8 cellular contexts compared by ENCODE assay signal in genomic region chr6:16331328-16332174, GRCh38.
DNase-seq lines count a peak whose midpoint lies in the region; ATAC-seq, FAIRE-seq and TF ChIP-seq lines count a peak whose summit lies in the region.

No MANE protein-coding gene starts in this region.

- TF ChIP-seq CTCF in GM12878 (IDR thresholded peaks at IDR 0.05 in 2 of 3, conservative IDR thresholded peaks at IDR 0.05 in 1 of 3; ENCODE audit: control insufficient read depth in 2 of 3, extremely low read depth in 1 of 3, insufficient read depth in 1 of 3, low read depth in 3 of 3, low read length in 3 of 3) = peak; percentile 87 to 96 (median 88)
- TF ChIP-seq CTCF in spleen (IDR thresholded peaks at IDR 0.05 in 8 of 11, conservative IDR thresholded peaks at IDR 0.05 in 3 of 11) = peak; percentile 68 to 91 (median 85)

- peaks cover 4 to 31% of the 10 kb centered on the region in 2 experiments for H3K36me3 ChIP-seq in GM12878 (ENCODE audit: control insufficient read depth in 2 of 2, insufficient read depth in 2 of 2, low read length in 1 of 2)
- peaks cover 0 to 20% (median 16%) of the 10 kb centered on the region in 6 donors for H3K36me3 ChIP-seq in spleen

- H3K4me2 ChIP-seq in GM12878 (ENCODE audit: control insufficient read depth, insufficient read depth) = peak overlapping the region; percentile 85

- no TSS peak for BruUV-seq in GM12878 (replicated peaks; lab: Mats Ljungman, UMichigan)

- RAD21 ChIA-PET in GM12878 (lab: Charles Lee; ENCODE audit: unreplicated experiment) = interaction anchor here (0.5 to 5.5 kb wide), 34 partner anchors 8 to 539 kb away, joined by 3 to 41 read pairs (median 4); partner anchors contain the start of gene ATXN1

- H3K9me3 ChIP-seq in GM12878 (replicated peaks; ENCODE audit: control insufficient read depth, insufficient read depth, low read length) (no peaks in the 10 kb centered on the region; the same call in 2 of the 3 replicates), spleen (no peaks in the 10 kb centered on the region)

- CTCF ChIA-PET in GM12878 (lab: Yijun Ruan, JAX) = interaction anchor here (0.6 to 8.3 kb wide), 63 partner anchors 9 to 755 kb away, joined by 3 to 115 read pairs (median 5); partner anchors contain the start of gene ATXN1

- no peak for TF ChIP-seq EP300 in GM12878 (IDR thresholded peaks at IDR 0.05; ENCODE audit: borderline replicate concordance in 1 of 2, control insufficient read depth in 1 of 2, low read depth in 2 of 2, low read length in 2 of 2)

- H3K79me2 ChIP-seq in GM12878 (ENCODE audit: control insufficient read depth, insufficient read depth, low read length) = no peaks in the 10 kb centered on the region; the same call in 1 of the 2 replicates

- H3K27ac ChIP-seq in GM12878 (ENCODE audit: control insufficient read depth, insufficient read depth) = peak overlapping the region; percentile 13; the same call in 1 of the 2 replicates
- H3K27ac ChIP-seq in spleen = peak overlapping the region in 4 of 8 donors; percentile 19 to 49 (median 42)

- intact Hi-C loops in GM12878 (cut with micrococcal nuclease; ENCODE audit: unreplicated experiment) = loop anchor here (1.0 to 5.0 kb wide), 8 partner anchors 45 to 756 kb away; no protein-coding TSS in a partner anchor
- intact Hi-C loops in spleen (cut with DNase I; ENCODE audit: low total_unique reads) = loop anchor here (5.0 kb wide), 2 partner anchors 76 to 441 kb away; no protein-coding TSS in a partner anchor

- in situ Hi-C loops in GM12878 (cut with MboI) = loop anchor here (5.0 to 10.0 kb wide), 2 partner anchors 183 to 631 kb away; no protein-coding TSS in a partner anchor

- H3K4me3 ChIP-seq in GM12878 (no peak overlapping the region), spleen (peak overlapping the region in 1 of 8 donors; percentile 34)

- 0 out of 2 replicates have a peak overlapping the region, but pooled peaks have one; percentile 2 for H2AFZ ChIP-seq in GM12878 (ENCODE audit: control insufficient read depth, low read depth, low read length)

- 4% methylated on average over 11 of the region's 11 CpGs for WGBS in GM12878 (ENCODE audit: insufficient coverage, insufficient replicate concordance, low lambda C conversion rate, missing lambda C conversion rate)
- WGBS in spleen, 5 donors = 25 to 31% (median 28%) methylated on average over 11 of the region's 11 CpGs

- no peak overlapping the region for H3K9ac ChIP-seq in GM12878 (ENCODE audit: control insufficient read depth, insufficient read depth, low read length)

- peaks cover 19% of the 10 kb centered on the region for H3K4me1 ChIP-seq in GM12878 (ENCODE audit: control insufficient read depth, insufficient read depth, low read length)
- peaks cover 14 to 46% (median 17%) of the 10 kb centered on the region in 6 donors for H3K4me1 ChIP-seq in spleen

- peak; percentile 78 for DNase-seq in Daoy (ENCODE audit: low read depth)
- peak; percentile 3 for DNase-seq in GOT3 (lab: John Stamatoyannopoulos, UW)
- peak; percentile 19 for DNase-seq in NCI-H1092 treated with DMSO at 0.1 percent for 48 hours (lab: John Stamatoyannopoulos, UW)
- peak; percentile 62 for DNase-seq in T-helper 9 cell
- DNase-seq in GM12878 (ENCODE audit: low read depth, low spot score) = no peak
- DNase-seq in iPS-NIHi11 (ENCODE audit: low spot score) = peak; percentile 76
- DNase-seq in spleen = peak; percentile 89

- POLR2A ChIA-PET in GM12878 (lab: Charles Lee) = interaction anchor here (1.1 kb wide), 1 partner anchor 432 kb away, joined by 4 read pairs; no protein-coding TSS in a partner anchor

- peak; percentile 89 for ATAC-seq in GM12878
- no peak for ATAC-seq in HG02870 (IDR thresholded peaks at IDR 0.05; ENCODE audit: unreplicated experiment)

- FAIRE-seq in GM12878 (lab: Jason Lieb, UNC) = peak; percentile 88

- H3K27me3 ChIP-seq in GM12878 (replicated peaks in 1 of 2; ENCODE audit: control insufficient read depth in 2 of 2, insufficient read depth in 2 of 2, low read length in 1 of 2) (no peaks in the 10 kb centered on the region), spleen (replicated peaks in 1 of 7) (no peaks in the 10 kb centered on the region)

- peak; percentile 71 for TF ChIP-seq RAD21 in GM12878 (IDR thresholded peaks at IDR 0.05; ENCODE audit: insufficient read depth, low read depth, low read length)

- H4K20me1 ChIP-seq in GM12878 (ENCODE audit: control insufficient read depth, insufficient read depth) = no peaks in the 10 kb centered on the region

- TF ChIP-seq POLR2A in GM12878 (IDR thresholded peaks at IDR 0.05; ENCODE audit: low read depth, low read length) (no peak), spleen (IDR thresholded peaks at IDR 0.05) (no peak)

- SMC1A ChIA-PET in GM12878 (lab: Charles Lee; ENCODE audit: uncharacterized antibody, unreplicated experiment) = interaction anchor here (0.6 to 5.1 kb wide), 42 partner anchors 11 to 634 kb away, joined by 3 to 51 read pairs (median 5); partner anchors contain the start of gene ATXN1

TF ChIP-seq in GM12878, 131 proteins besides CTCF, POLR2A, EP300 and RAD21 (continues in another document):
- TF ChIP-seq CBX5 (IDR thresholded peaks at IDR 0.05; ENCODE audit: low read depth) = no peak
- TF ChIP-seq, protein P1, sequence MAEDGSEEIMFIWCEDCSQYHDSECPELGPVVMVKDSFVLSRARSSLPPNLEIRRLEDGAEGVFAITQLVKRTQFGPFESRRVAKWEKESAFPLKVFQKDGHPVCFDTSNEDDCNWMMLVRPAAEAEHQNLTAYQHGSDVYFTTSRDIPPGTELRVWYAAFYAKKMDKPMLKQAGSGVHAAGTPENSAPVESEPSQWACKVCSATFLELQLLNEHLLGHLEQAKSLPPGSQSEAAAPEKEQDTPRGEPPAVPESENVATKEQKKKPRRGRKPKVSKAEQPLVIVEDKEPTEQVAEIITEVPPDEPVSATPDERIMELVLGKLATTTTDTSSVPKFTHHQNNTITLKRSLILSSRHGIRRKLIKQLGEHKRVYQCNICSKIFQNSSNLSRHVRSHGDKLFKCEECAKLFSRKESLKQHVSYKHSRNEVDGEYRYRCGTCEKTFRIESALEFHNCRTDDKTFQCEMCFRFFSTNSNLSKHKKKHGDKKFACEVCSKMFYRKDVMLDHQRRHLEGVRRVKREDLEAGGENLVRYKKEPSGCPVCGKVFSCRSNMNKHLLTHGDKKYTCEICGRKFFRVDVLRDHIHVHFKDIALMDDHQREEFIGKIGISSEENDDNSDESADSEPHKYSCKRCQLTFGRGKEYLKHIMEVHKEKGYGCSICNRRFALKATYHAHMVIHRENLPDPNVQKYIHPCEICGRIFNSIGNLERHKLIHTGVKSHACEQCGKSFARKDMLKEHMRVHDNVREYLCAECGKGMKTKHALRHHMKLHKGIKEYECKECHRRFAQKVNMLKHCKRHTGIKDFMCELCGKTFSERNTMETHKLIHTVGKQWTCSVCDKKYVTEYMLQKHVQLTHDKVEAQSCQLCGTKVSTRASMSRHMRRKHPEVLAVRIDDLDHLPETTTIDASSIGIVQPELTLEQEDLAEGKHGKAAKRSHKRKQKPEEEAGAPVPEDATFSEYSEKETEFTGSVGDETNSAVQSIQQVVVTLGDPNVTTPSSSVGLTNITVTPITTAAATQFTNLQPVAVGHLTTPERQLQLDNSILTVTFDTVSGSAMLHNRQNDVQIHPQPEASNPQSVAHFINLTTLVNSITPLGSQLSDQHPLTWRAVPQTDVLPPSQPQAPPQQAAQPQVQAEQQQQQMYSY (CRISPR knock-in tag; IDR thresholded peaks at IDR 0.05) = no peak
- no peak for TF ChIP-seq SREBF1 (IDR thresholded peaks at IDR 0.05; ENCODE audit: low read length)
- TF ChIP-seq CREM (IDR thresholded peaks at IDR 0.05; ENCODE audit: low read depth) = no peak; the same call in 1 of the 2 replicates
- no peak for TF ChIP-seq NFYA (IDR thresholded peaks at IDR 0.05; ENCODE audit: borderline replicate concordance, low read depth, low read length)
- 0 out of 2 replicates have a peak, but pooled peaks have one; percentile 49 for TF ChIP-seq MEF2A (IDR thresholded peaks at IDR 0.05; ENCODE audit: insufficient read depth, low read depth, low read length)
- TF ChIP-seq SKIL (IDR thresholded peaks at IDR 0.05; ENCODE audit: low read depth, poor library complexity, severe bottlenecking) = no peak
- TF ChIP-seq, protein P2, sequence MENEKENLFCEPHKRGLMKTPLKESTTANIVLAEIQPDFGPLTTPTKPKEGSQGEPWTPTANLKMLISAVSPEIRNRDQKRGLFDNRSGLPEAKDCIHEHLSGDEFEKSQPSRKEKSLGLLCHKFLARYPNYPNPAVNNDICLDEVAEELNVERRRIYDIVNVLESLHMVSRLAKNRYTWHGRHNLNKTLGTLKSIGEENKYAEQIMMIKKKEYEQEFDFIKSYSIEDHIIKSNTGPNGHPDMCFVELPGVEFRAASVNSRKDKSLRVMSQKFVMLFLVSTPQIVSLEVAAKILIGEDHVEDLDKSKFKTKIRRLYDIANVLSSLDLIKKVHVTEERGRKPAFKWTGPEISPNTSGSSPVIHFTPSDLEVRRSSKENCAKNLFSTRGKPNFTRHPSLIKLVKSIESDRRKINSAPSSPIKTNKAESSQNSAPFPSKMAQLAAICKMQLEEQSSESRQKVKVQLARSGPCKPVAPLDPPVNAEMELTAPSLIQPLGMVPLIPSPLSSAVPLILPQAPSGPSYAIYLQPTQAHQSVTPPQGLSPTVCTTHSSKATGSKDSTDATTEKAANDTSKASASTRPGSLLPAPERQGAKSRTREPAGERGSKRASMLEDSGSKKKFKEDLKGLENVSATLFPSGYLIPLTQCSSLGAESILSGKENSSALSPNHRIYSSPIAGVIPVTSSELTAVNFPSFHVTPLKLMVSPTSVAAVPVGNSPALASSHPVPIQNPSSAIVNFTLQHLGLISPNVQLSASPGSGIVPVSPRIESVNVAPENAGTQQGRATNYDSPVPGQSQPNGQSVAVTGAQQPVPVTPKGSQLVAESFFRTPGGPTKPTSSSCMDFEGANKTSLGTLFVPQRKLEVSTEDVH (IDR thresholded peaks at IDR 0.05; ENCODE audit: low read depth, partially characterized antibody) = no peak
- no peak; the same call in 1 of the 2 replicates for TF ChIP-seq FOXM1 (IDR thresholded peaks at IDR 0.05; ENCODE audit: low read depth, low read length)
- TF ChIP-seq ZNF217 (IDR thresholded peaks at IDR 0.05) = no peak
